ENCODE assay signal across 18 cellular contexts in genomic region chr20:63889241-63890200, GRCh38. TPM values are rescaled to one million over a fixed set of nuclear protein-coding genes. Genes with fewer than 3 reads are reported as not detected.
DNase-seq lines count a peak whose midpoint lies in the region; ATAC-seq and TF ChIP-seq lines count a peak whose summit lies in the region.
"Had no signal": no experiment of that assay in that cellular context is flagged by ENCODE, and none has a peak within 500 bp of the region (broad histone marks: within the 10 kb centered on the region; RNA-seq: fewer than 3 reads in every experiment).

No MANE protein-coding gene starts in this region.

- peaks cover 5% of the 10 kb centered on the region for H3K27me3 Mint-ChIP-seq in endothelial cell (ENCODE audit: unreplicated experiment)
- H3K27me3 Mint-ChIP-seq: activated naive CD8-positive, alpha-beta T cell had no signal

- no peaks in the 10 kb centered on the region for H3K27me3 ChIP-seq in Peyer's patch
- no peaks in the 10 kb centered on the region for H3K27me3 ChIP-seq in trophoblast cell (ENCODE audit: insufficient read depth, low read length)
- H3K27me3 ChIP-seq in lower lobe of right lung (ENCODE audit: low read depth), result no peaks in the 10 kb centered on the region
- H3K27me3 ChIP-seq: cardiac muscle cell, neural progenitor cell had no signal

- H4K12ac ChIP-seq in trophoblast cell (ENCODE audit: low read depth, low read length), result no peak overlapping the region

- ATAC-seq in HG02588 (IDR thresholded peaks at IDR 0.05; ENCODE audit: unreplicated experiment) (no peak), lower lobe of right lung (no peak)
- ATAC-seq: HCT116 had no signal

- H2BK120ac ChIP-seq in trophoblast cell (ENCODE audit: insufficient read depth, low read length, poor library complexity), result no peak overlapping the region

- no peaks in the 10 kb centered on the region for H3K9me3 Mint-ChIP-seq in endothelial cell (ENCODE audit: unreplicated experiment)
- H3K9me3 Mint-ChIP-seq: neural progenitor cell had no signal

- H3K9me3 ChIP-seq in Peyer's patch (no peaks in the 10 kb centered on the region), trophoblast cell (ENCODE audit: insufficient read depth, low read depth, low read length) (no peaks in the 10 kb centered on the region), lower lobe of right lung (no peaks in the 10 kb centered on the region)
- H3K9me3 ChIP-seq: SK-N-SH had no signal

- no peaks in the 10 kb centered on the region for H3K79me2 ChIP-seq in trophoblast cell (ENCODE audit: control insufficient read depth, insufficient read depth, low read length, poor library complexity)

- TF ChIP-seq POLR2A in Peyer's patch (IDR thresholded peaks at IDR 0.05), result peak in 1 of 2 donors; percentile 42

- no peak overlapping the region for H2BK12ac ChIP-seq in trophoblast cell (ENCODE audit: low read length)

- no peak overlapping the region for H3K4me2 ChIP-seq in trophoblast cell (ENCODE audit: low read length)
- H3K4me2 ChIP-seq: neural progenitor cell, SK-N-SH had no signal

- no peak overlapping the region for H3K4ac ChIP-seq in trophoblast cell (ENCODE audit: low read depth, low read length)

- H3K9ac ChIP-seq in trophoblast cell (ENCODE audit: low read length), result no peak overlapping the region
- H3K9ac ChIP-seq: neural progenitor cell, SK-N-SH had no signal

- no peak overlapping the region for H4K8ac ChIP-seq in trophoblast cell (ENCODE audit: low read depth, low read length)

- H3K14ac ChIP-seq in trophoblast cell (ENCODE audit: low read length), result no peak overlapping the region

- H3K27ac ChIP-seq in Peyer's patch, result peak overlapping the region in 3 of 4 donors; percentile 71 to 96 (median 85)
- no peak overlapping the region for H3K27ac ChIP-seq in trophoblast cell (ENCODE audit: low read depth, low read length)
- no peak overlapping the region for H3K27ac ChIP-seq in lower lobe of right lung
- H3K27ac ChIP-seq: cardiac muscle cell, neural progenitor cell had no signal

- no peaks in the 10 kb centered on the region for H3K79me1 ChIP-seq in trophoblast cell (ENCODE audit: low read length)

- H3K18ac ChIP-seq in trophoblast cell (ENCODE audit: low read length), result no peak overlapping the region

- H3K36me3 Mint-ChIP-seq in endothelial cell (ENCODE audit: low read depth, unreplicated experiment), result peaks cover 34% of the 10 kb centered on the region
- H3K36me3 Mint-ChIP-seq: activated naive CD8-positive, alpha-beta T cell had no signal

- no peak overlapping the region for H2AK5ac ChIP-seq in trophoblast cell (ENCODE audit: low read length)

- peaks cover 6% of the 10 kb centered on the region for H3K4me1 Mint-ChIP-seq in endothelial cell (ENCODE audit: unreplicated experiment)

- no peak overlapping the region for H3K27ac Mint-ChIP-seq in endothelial cell (ENCODE audit: unreplicated experiment)
- H3K27ac Mint-ChIP-seq: activated naive CD8-positive, alpha-beta T cell; neural progenitor cell had no signal

- H4K91ac ChIP-seq in trophoblast cell (ENCODE audit: low read depth, low read length), result no peak overlapping the region

- no peak overlapping the region for H2AFZ ChIP-seq in trophoblast cell (ENCODE audit: insufficient read depth, low read length, poor library complexity)
- H2AFZ ChIP-seq: neural progenitor cell had no signal

- H3K23ac ChIP-seq in trophoblast cell (ENCODE audit: low read length), result no peak overlapping the region

- no CpG with 5 or more reads among the region's 25 CpGs for WGBS in trophoblast cell (ENCODE audit: extremely low coverage, insufficient coverage, insufficient read length)

- H3K4me3 ChIP-seq in Peyer's patch, result no peak overlapping the region
- H3K4me3 ChIP-seq in trophoblast cell (ENCODE audit: low read depth, low read length), result no peak overlapping the region
- H3K4me3 ChIP-seq in lower lobe of right lung, result no peak overlapping the region
- H3K4me3 ChIP-seq: cardiac muscle cell, neural progenitor cell had no signal

- TF ChIP-seq CTCF in Peyer's patch (IDR thresholded peaks at IDR 0.05) (no peak), endothelial cell (IDR thresholded peaks at IDR 0.05; ENCODE audit: unreplicated experiment) (no peak), lower lobe of right lung (IDR thresholded peaks at IDR 0.05) (no peak)

- intact Hi-C loops in lower lobe of right lung (cut with DNase I), result no loop called here

- H2BK5ac ChIP-seq in trophoblast cell (ENCODE audit: low read depth, low read length, poor library complexity), result no peak overlapping the region

- H3K4me3 Mint-ChIP-seq in endothelial cell (ENCODE audit: unreplicated experiment), result peak overlapping the region; percentile 9
- H3K4me3 Mint-ChIP-seq: activated naive CD8-positive, alpha-beta T cell; neural progenitor cell had no signal

- H3K36me3 ChIP-seq in Peyer's patch, result peaks cover 0 to 64% (median 0%) of the 10 kb centered on the region in 3 donors
- H3K36me3 ChIP-seq in trophoblast cell (ENCODE audit: control insufficient read depth in 1 of 2, insufficient read depth in 2 of 2, low read length in 2 of 2), result peaks cover 62 to 66% of the 10 kb centered on the region in 2 experiments
- H3K36me3 ChIP-seq in lower lobe of right lung, result peaks cover 61% of the 10 kb centered on the region
- H3K36me3 ChIP-seq: neural progenitor cell had no signal

- DNase-seq in CD1c-positive myeloid dendritic cell (ENCODE audit: extremely low spot score) (peak; percentile 57), Peyer's patch (peak in 1 of 3 donors; percentile 75), endothelial cell (ENCODE audit: low spot score) (no peak), trophoblast cell (peak; percentile 38 to 56), mesenteric fat pad (ENCODE audit: low spot score) (no peak), lower lobe of right lung (no peak)
- DNase-seq in stimulated activated CD4-positive, alpha-beta T cell treated with anti-CD3 and anti-CD28 coated beads, Interleukin-2, amount 100 ng/mL, for 24 hours, result no peak
- DNase-seq: activated CD4-positive, alpha-beta T cell treated with anti-CD3 and anti-CD28 coated beads for 48 hours; MV-4-11; NCI-H2081; NCI-H510A treated with DMSO at 0.1 percent for 48 hours; SK-N-SH; T1000 had no signal

- H3K4me1 ChIP-seq in Peyer's patch (peaks cover 0 to 47% (median 5%) of the 10 kb centered on the region in 4 donors), trophoblast cell (ENCODE audit: control insufficient read depth in 1 of 2, insufficient read depth in 2 of 2, low read length in 2 of 2) (peaks cover 4 to 10% of the 10 kb centered on the region in 2 experiments), lower lobe of right lung (peaks cover 7% of the 10 kb centered on the region)
- H3K4me1 ChIP-seq: neural progenitor cell had no signal

RNA-seq across cellular contexts. Expression of gene DNAJC5, which starts 5.4 kb away (rescaled TPM):
- total RNA-seq in Peyer's patch, result 100 to 1,000 TPM in 3 of 4 donors, 10 to 100 TPM in 1; 41.3 to 137 (median 113) TPM
- 54.4 TPM for total RNA-seq in endothelial cell (ENCODE audit: unreplicated experiment)
- polyA plus RNA-seq in trophoblast cell (2013), result 24.9 and 25.0 TPM in 2 replicates
- 50.5 TPM for total RNA-seq in mesenteric fat pad
- 54.5 TPM for total RNA-seq in lower lobe of right lung

RNA-seq across cellular contexts. Expression of gene TPD52L2, which starts 24.5 kb away (rescaled TPM):
- total RNA-seq in Peyer's patch, result 10 to 100 TPM; 59.4 to 78.7 (median 65.1) TPM
- 85.5 TPM for total RNA-seq in endothelial cell (ENCODE audit: unreplicated experiment)
- 67.0 and 68.3 TPM in 2 replicates for polyA plus RNA-seq in trophoblast cell (2013)
- 114 TPM for total RNA-seq in mesenteric fat pad
- 76.9 TPM for total RNA-seq in lower lobe of right lung

RNA-seq across cellular contexts. Expression of gene ABHD16B, which starts 28.2 kb away (rescaled TPM):
- total RNA-seq in Peyer's patch (not detected), endothelial cell (ENCODE audit: unreplicated experiment) (not detected), mesenteric fat pad (not detected), lower lobe of right lung (not detected)
- polyA plus RNA-seq in trophoblast cell (2013), result not detected in 2 replicates
- total RNA-seq: cardiac muscle cell had no signal
- polyA plus RNA-seq: SK-N-SH had no signal

RNA-seq across cellular contexts. Expression of gene ZBTB46, which starts 58.5 kb away (rescaled TPM):
- 10 to 100 TPM in 1 of 4 donors, 1 to 10 TPM in 3; 1.9 to 33.0 (median 4.4) TPM for total RNA-seq in Peyer's patch
- 42.1 TPM for total RNA-seq in endothelial cell (ENCODE audit: unreplicated experiment)
- 5.9 and 6.3 TPM in 2 replicates for polyA plus RNA-seq in trophoblast cell (2013)
- total RNA-seq in mesenteric fat pad, result 34.7 TPM
- total RNA-seq in lower lobe of right lung, result 9.9 TPM

Comparison
In these comparisons a context has a peak if more than half of its experiments do, and no peak if none do; other contexts are left out.
1. DNase-seq: peak in CD1c-positive myeloid dendritic cell (single experiment) and trophoblast cell (2 of 2); none in endothelial cell (single experiment), stimulated activated CD4-positive, alpha-beta T cell treated with anti-CD3 and anti-CD28 coated beads, Interleukin-2, amount 100 ng/mL, for 24 hours (0 of 2), mesenteric fat pad (single experiment) and lower lobe of right lung (single experiment).
2. H3K27ac ChIP-seq: peak in Peyer's patch (3 of 4); none in trophoblast cell (single experiment) and lower lobe of right lung (single experiment).